14 cellular contexts compared by ENCODE assay signal in genomic region chr7:93044147-93044810, GRCh38.
DNase-seq lines count a peak whose midpoint lies in the region; ATAC-seq and TF ChIP-seq lines count a peak whose summit lies in the region.
"Had no signal": no experiment of that assay in that cellular context is flagged by ENCODE, and none has a peak within 500 bp of the region (broad histone marks: within the 10 kb centered on the region; RNA-seq: fewer than 3 reads in every experiment).

No MANE protein-coding gene starts in this region.

- H2AFZ ChIP-seq in GM23248 (peak overlapping the region; percentile 73), fibroblast of lung (ENCODE audit: low read length) (no peak overlapping the region)

- DNase-seq in GM23248 = peak; percentile 81
- DNase-seq in SJCRH30 = peak in 1 of 2 experiments; percentile 26
- peak; percentile 34 to 88 for DNase-seq in fibroblast of lung (ENCODE audit: low read depth in 2 of 2)
- DNase-seq in non-pigmented ciliary epithelial cell (ENCODE audit: low read depth) = peak; percentile 85
- no peak for DNase-seq in CD4-positive, alpha-beta T cell
- DNase-seq in CD14-positive monocyte (ENCODE audit: low spot score) = no peak
- DNase-seq in activated effector memory CD4-positive, alpha-beta T cell treated with anti-CD3 and anti-CD28 coated beads, Interleukin-2, amount 50 U/mL, for 16 hours = no peak
- DNase-seq in inferior parietal cortex (ENCODE audit: extremely low spot score) = no peak
- DNase-seq: activated CD4-positive, alpha-beta T cell treated with anti-CD3 and anti-CD28 coated beads for 4 hours; DMS79; NCI-H1048; NCI-H774; small intestine had no signal

- H3K4me1 Mint-ChIP-seq in CD4-positive, alpha-beta T cell (ENCODE audit: low read depth) = no peaks in the 10 kb centered on the region
- peaks cover 15% of the 10 kb centered on the region for H3K4me1 Mint-ChIP-seq in CD14-positive monocyte

- no peaks in the 10 kb centered on the region for H3K9me2 ChIP-seq in GM23248 (ENCODE audit: insufficient read depth)

- POLR2A ChIA-PET in CD4-positive, alpha-beta T cell (lab: Charles Lee) = no interaction called here

- no peaks in the 10 kb centered on the region for H3K9me3 Mint-ChIP-seq in CD4-positive, alpha-beta T cell
- H3K9me3 Mint-ChIP-seq in CD14-positive monocyte = peaks cover 0 to 2% (median 0%) of the 10 kb centered on the region in 7 donors
- H3K9me3 Mint-ChIP-seq: activated naive CD4-positive, alpha-beta T cell treated with anti-CD3 and anti-CD28 coated beads, Interleukin-2, amount 50 U/mL, for 72 hours had no signal

- CTCF ChIA-PET in CD4-positive, alpha-beta T cell (lab: Charles Lee) = no interaction called here

- H3K36me3 Mint-ChIP-seq in CD4-positive, alpha-beta T cell (ENCODE audit: low read depth) = no peaks in the 10 kb centered on the region
- H3K36me3 Mint-ChIP-seq in CD14-positive monocyte = no peaks in the 10 kb centered on the region
- H3K36me3 Mint-ChIP-seq: activated naive CD4-positive, alpha-beta T cell treated with anti-CD3 and anti-CD28 coated beads, Interleukin-2, amount 50 U/mL, for 72 hours had no signal

- peaks cover 29% of the 10 kb centered on the region for H3K4me1 ChIP-seq in GM23248 (ENCODE audit: insufficient read depth)
- peaks cover 16% of the 10 kb centered on the region for H3K4me1 ChIP-seq in SJCRH30
- peaks cover 3% of the 10 kb centered on the region for H3K4me1 ChIP-seq in fibroblast of lung (ENCODE audit: control insufficient read depth, extremely low read depth, insufficient read depth, low read length)

- TF ChIP-seq CTCF in fibroblast of lung (conservative IDR thresholded peaks at IDR 0.05 in 1 of 2, IDR thresholded peaks at IDR 0.05 in 1 of 2; ENCODE audit: low read depth in 1 of 2, low read length in 2 of 2) (no peak), CD14-positive monocyte (IDR thresholded peaks at IDR 0.05) (no peak)
- TF ChIP-seq CTCF in CD4-positive, alpha-beta T cell (IDR thresholded peaks at IDR 0.05) = no peak

- intact Hi-C loops in CD4-positive, alpha-beta T cell (cut with DNase I, micrococcal nuclease) = no loop called here
- intact Hi-C loops in CD14-positive monocyte (cut with micrococcal nuclease) = no loop called here

- peak overlapping the region; percentile 79 for H3K4me2 ChIP-seq in GM23248 (ENCODE audit: unreplicated experiment)
- H3K4me2 ChIP-seq in fibroblast of lung (ENCODE audit: extremely low read depth, insufficient read depth, low read length) = no peak overlapping the region

- H3K79me2 ChIP-seq in GM23248 (ENCODE audit: insufficient read depth) (no peaks in the 10 kb centered on the region), fibroblast of lung (ENCODE audit: control insufficient read depth, insufficient read depth, low read length) (no peaks in the 10 kb centered on the region)

- H4K20me1 ChIP-seq in GM23248 (ENCODE audit: insufficient read depth) (no peaks in the 10 kb centered on the region), fibroblast of lung (ENCODE audit: control insufficient read depth, extremely low read depth, insufficient read depth, low read length) (no peaks in the 10 kb centered on the region)

- in situ Hi-C loops in GM23248 (cut with MboI) = no loop called here

- H3F3A ChIP-seq in GM23248 (ENCODE audit: insufficient read depth) = peaks cover 20% of the 10 kb centered on the region; the same call in 1 of the 2 replicates

- H3K4me3 ChIP-seq in GM23248 = peak overlapping the region; percentile 62
- H3K4me3 ChIP-seq in SJCRH30 = peak overlapping the region; percentile 38
- H3K4me3 ChIP-seq in fibroblast of lung (replicated peaks in 1 of 4; ENCODE audit: control extremely low read depth in 1 of 4, insufficient read depth in 1 of 4, low read depth in 3 of 4, low read length in 4 of 4) = no peak overlapping the region

- H3K27me3 ChIP-seq in GM23248 (replicated peaks; ENCODE audit: insufficient read depth) = no peaks in the 10 kb centered on the region
- no peaks in the 10 kb centered on the region for H3K27me3 ChIP-seq in SJCRH30
- no peaks in the 10 kb centered on the region for H3K27me3 ChIP-seq in fibroblast of lung (ENCODE audit: control insufficient read depth, insufficient read depth, low read length)
- H3K27me3 ChIP-seq in CD4-positive, alpha-beta T cell (ENCODE audit: control insufficient read depth, insufficient read depth, low read length) = peaks cover 4% of the 10 kb centered on the region

- peak overlapping the region; percentile 86 for H3K27ac ChIP-seq in GM23248
- peak overlapping the region; percentile 63 for H3K27ac ChIP-seq in SJCRH30
- H3K27ac ChIP-seq in fibroblast of lung (ENCODE audit: insufficient read depth, low read length) = no peak overlapping the region
- H3K27ac ChIP-seq in CD4-positive, alpha-beta T cell (ENCODE audit: low read depth, low read length) = no peak overlapping the region

- H3K9me3 ChIP-seq in GM23248 (ENCODE audit: low read depth) = no peaks in the 10 kb centered on the region
- no peaks in the 10 kb centered on the region for H3K9me3 ChIP-seq in SJCRH30 (replicated peaks)
- no peaks in the 10 kb centered on the region for H3K9me3 ChIP-seq in fibroblast of lung (ENCODE audit: control insufficient read depth, insufficient read depth, low read depth, low read length)
- no peaks in the 10 kb centered on the region for H3K9me3 ChIP-seq in CD4-positive, alpha-beta T cell (ENCODE audit: control insufficient read depth, low read length)

- H3K27ac Mint-ChIP-seq in CD4-positive, alpha-beta T cell = no peak overlapping the region
- no peak overlapping the region for H3K27ac Mint-ChIP-seq in CD14-positive monocyte
- H3K27ac Mint-ChIP-seq: activated naive CD4-positive, alpha-beta T cell treated with anti-CD3 and anti-CD28 coated beads, Interleukin-2, amount 50 U/mL, for 72 hours had no signal

- no peak for ATAC-seq in CD4-positive, alpha-beta T cell (ENCODE audit: poor library complexity)
- ATAC-seq: activated naive CD4-positive, alpha-beta T cell treated with anti-CD3 and anti-CD28 coated beads, Interleukin-2, amount 50 U/mL, for 72 hours had no signal

- no peak overlapping the region for H3K4me3 Mint-ChIP-seq in CD4-positive, alpha-beta T cell
- no peak overlapping the region for H3K4me3 Mint-ChIP-seq in CD14-positive monocyte

- H3K36me3 ChIP-seq in GM23248 (ENCODE audit: low read depth) (no peaks in the 10 kb centered on the region), SJCRH30 (no peaks in the 10 kb centered on the region), fibroblast of lung (ENCODE audit: control insufficient read depth, insufficient read depth, low read length) (no peaks in the 10 kb centered on the region)

- peak overlapping the region; percentile 71 for H3K9ac ChIP-seq in GM23248
- no peak overlapping the region for H3K9ac ChIP-seq in fibroblast of lung (ENCODE audit: insufficient read depth, low read length)

- H3K27me3 Mint-ChIP-seq in CD4-positive, alpha-beta T cell = no peaks in the 10 kb centered on the region
- H3K27me3 Mint-ChIP-seq in CD14-positive monocyte (ENCODE audit: low read depth in 3 of 3) = peaks cover 0 to 2% (median 1%) of the 10 kb centered on the region in 3 donors

- WGBS in GM23248 (ENCODE audit: low coverage in 1 of 2, low lambda C conversion rate in 2 of 2, missing lambda C conversion rate in 2 of 2), 2 experiments = 7 to 12% methylated on average over 6 of the region's 6 CpGs

Comparison
In these comparisons a context has a peak if more than half of its experiments do, and no peak if none do; other contexts are left out.
1. DNase-seq: peak in GM23248 (single experiment), fibroblast of lung (2 of 2) and non-pigmented ciliary epithelial cell (single experiment); none in CD4-positive, alpha-beta T cell (0 of 10), CD14-positive monocyte (single experiment), activated effector memory CD4-positive, alpha-beta T cell treated with anti-CD3 and anti-CD28 coated beads, Interleukin-2, amount 50 U/mL, for 16 hours (single experiment) and inferior parietal cortex (single experiment).
2. H3K27ac ChIP-seq: peak in GM23248 (single experiment) and SJCRH30 (single experiment); none in fibroblast of lung (single experiment) and CD4-positive, alpha-beta T cell (single experiment).
3. H3K4me3 ChIP-seq: peak in GM23248 (single experiment) and SJCRH30 (single experiment); none in fibroblast of lung (0 of 4).